In the genomic region with DNA sequence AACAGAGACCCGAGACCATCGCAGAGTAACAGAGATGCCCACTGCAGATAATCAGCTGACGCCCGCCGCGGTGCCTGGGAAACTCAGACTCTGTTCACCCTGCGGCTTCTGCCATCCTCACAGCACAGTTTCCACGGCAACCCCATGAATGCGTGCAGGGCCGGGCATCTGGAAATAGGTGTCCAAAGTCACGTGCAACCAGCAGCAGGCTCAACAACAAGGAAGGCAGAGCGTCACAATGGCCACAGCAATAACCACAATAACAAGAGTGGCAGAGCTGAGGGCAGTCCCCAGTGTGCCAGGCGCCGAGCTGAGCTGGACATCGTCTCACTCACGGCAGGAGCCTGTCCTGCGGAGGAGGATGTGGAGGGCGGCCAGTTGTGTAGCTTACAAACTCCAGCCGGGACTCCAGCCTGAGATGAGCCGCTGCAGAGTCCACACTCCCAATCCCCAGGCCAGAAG, we compare ENCODE assay signal across 28 cellular contexts.
A peak's percentile ranks its signal among the peaks of the same experiment; 100 is the strongest.
DNase-seq lines count a peak whose midpoint lies in the region; ATAC-seq and TF ChIP-seq lines count a peak whose summit lies in the region.
"Had no signal": no experiment of that assay in that cellular context is flagged by ENCODE, and none has a peak within 500 bp of the region (broad histone marks: within the 10 kb centered on the region; RNA-seq: fewer than 3 reads in every experiment).

No MANE protein-coding gene starts in this region.

- H3K9me3 ChIP-seq in right atrium auricular region = no peaks in the 10 kb centered on the region
- H3K9me3 ChIP-seq in heart left ventricle = no peaks in the 10 kb centered on the region
- H3K9me3 ChIP-seq: suprapubic skin had no signal

- H3K36me3 ChIP-seq in right atrium auricular region (no peaks in the 10 kb centered on the region), heart left ventricle (no peaks in the 10 kb centered on the region)
- H3K36me3 ChIP-seq: cardiac muscle cell, suprapubic skin had no signal

- TF ChIP-seq CTCF in right atrium auricular region (IDR thresholded peaks at IDR 0.05) (no peak), heart left ventricle (IDR thresholded peaks at IDR 0.05) (no peak), nephron (IDR thresholded peaks at IDR 0.05; ENCODE audit: unreplicated experiment in 3 of 3) (no peak)

- no peak for TF ChIP-seq POLR2A in heart left ventricle (IDR thresholded peaks at IDR 0.05)

- H3K4me1 ChIP-seq in right atrium auricular region (no peaks in the 10 kb centered on the region), heart left ventricle (peaks cover 0 to 5% (median 0%) of the 10 kb centered on the region in 12 donors)

- no peaks in the 10 kb centered on the region for H3K27me3 ChIP-seq in right atrium auricular region
- peaks cover 0 to 10% (median 0%) of the 10 kb centered on the region in 9 donors for H3K27me3 ChIP-seq in heart left ventricle
- H3K27me3 ChIP-seq: cardiac muscle cell had no signal

- H3K27ac ChIP-seq in right atrium auricular region = no peak overlapping the region
- no peak overlapping the region for H3K27ac ChIP-seq in heart left ventricle
- H3K27ac ChIP-seq: 22Rv1, cardiac muscle cell, suprapubic skin had no signal

- peaks cover 23% of the 10 kb centered on the region for H3K4me1 Mint-ChIP-seq in nephron
- H3K4me1 Mint-ChIP-seq: activated CD4-positive, alpha-beta memory T cell treated with anti-CD3 and anti-CD28 coated beads, Interleukin-2, amount 10 ng/mL, durations not matched to agents 7 days and 5 days; naive thymus-derived CD4-positive, alpha-beta T cell had no signal

- ATAC-seq in Right ventricle myocardium inferior = no peak
- ATAC-seq in heart left ventricle = no peak
- no peak for ATAC-seq in GM18519 (IDR thresholded peaks at IDR 0.05; ENCODE audit: low FRiP score, unreplicated experiment)
- ATAC-seq: activated naive CD4-positive, alpha-beta T cell treated with anti-CD3 and anti-CD28 coated beads, Interleukin-2, amount 50 U/mL, for 72 hours; CD8-positive, alpha-beta T cell; esophagus mucosa; naive thymus-derived CD4-positive, alpha-beta T cell; stimulated activated memory B cell treated with anti-CD40 and anti-IgM and Interleukin-4, amounts not matched to agents 10 μg/mL and 1 μg/mL and 100 μg/mL, for 72 hours; T-cell had no signal

- H3K27me3 Mint-ChIP-seq in nephron (ENCODE audit: low read depth) = peaks cover 26% of the 10 kb centered on the region

- DNase-seq in Right ventricle myocardium inferior (ENCODE audit: missing footprints) = peak; percentile 65
- DNase-seq in right atrium auricular region (ENCODE audit: low spot score) = no peak
- peak in 3 of 5 donors; percentile 11 to 67 (median 18) for DNase-seq in heart left ventricle
- DNase-seq in D341Med (ENCODE audit: low spot score) = no peak
- DNase-seq in T-helper 9 cell = no peak
- DNase-seq in posterior vena cava (ENCODE audit: low spot score) = no peak
- DNase-seq: activated CD4-positive, alpha-beta memory T cell treated with anti-CD3 and anti-CD28 coated beads, Interleukin-2, amount 10 ng/mL, durations not matched to agents 7 days and 5 days; activated CD4-positive, CD25-positive, alpha-beta regulatory T cell treated with anti-CD3 and anti-CD28 coated beads, Interleukin-2, amount 50 U/mL, for 72 hours; anterior cingulate cortex; CD8-positive, alpha-beta T cell; cortex of kidney; H9; naive thymus-derived CD4-positive, alpha-beta T cell; NCI-H1105; NCI-H2029; NCI-H226; NCI-H69; stimulated activated CD4-positive, alpha-beta T cell treated with anti-CD3 and anti-CD28 coated beads, Interleukin-4, amount 100 ng/mL, for 4 hours; T-cell had no signal

- peaks cover 2% of the 10 kb centered on the region for H3K9me3 Mint-ChIP-seq in nephron
- H3K9me3 Mint-ChIP-seq: activated CD4-positive, alpha-beta memory T cell treated with anti-CD3 and anti-CD28 coated beads, Interleukin-2, amount 10 ng/mL, durations not matched to agents 7 days and 5 days; activated naive CD4-positive, alpha-beta T cell treated with anti-CD3 and anti-CD28 coated beads, Interleukin-2, amount 50 U/mL, for 72 hours; activated T-helper 2 cell treated with anti-CD3 and anti-CD28 coated beads, Interferon-gamma antibody, Interleukin-2, Interleukin-4, amounts not matched to agents 10 μg/mL and 5 μg/mL and 100 μg/mL, durations not matched to agents 14 hours and 24 hours and 36 hours; CD8-positive, alpha-beta T cell; H9; stimulated activated memory B cell treated with anti-CD40 and anti-IgM and Interleukin-4, amounts not matched to agents 10 μg/mL and 1 μg/mL and 100 μg/mL, for 72 hours; T-cell had no signal

- WGBS in heart left ventricle, 4 donors = 77 to 85% (median 83%) methylated on average over 19 to 20 of the region's 20 CpGs

- H3K4me3 ChIP-seq in right atrium auricular region (no peak overlapping the region), heart left ventricle (no peak overlapping the region)
- H3K4me3 ChIP-seq: cardiac muscle cell, suprapubic skin had no signal

- H3K4me3 Mint-ChIP-seq in nephron = no peak overlapping the region
- H3K4me3 Mint-ChIP-seq: activated CD4-positive, alpha-beta memory T cell treated with anti-CD3 and anti-CD28 coated beads, Interleukin-2, amount 10 ng/mL, durations not matched to agents 7 days and 5 days; CD8-positive, alpha-beta T cell; H9; naive thymus-derived CD4-positive, alpha-beta T cell; stimulated activated memory B cell treated with anti-CD40 and anti-IgM and Interleukin-4, amounts not matched to agents 10 μg/mL and 1 μg/mL and 100 μg/mL, for 72 hours; T-cell had no signal

- intact Hi-C loops in Right ventricle myocardium inferior (cut with DNase I) = no loop called here
- intact Hi-C loops in heart left ventricle (cut with DNase I) = no loop called here
- intact Hi-C loops in posterior vena cava (cut with DNase I) = no loop called here

- H3K27ac Mint-ChIP-seq in nephron = peak overlapping the region in 2 of 3 experiments; percentile 65 to 79
- H3K27ac Mint-ChIP-seq: activated CD4-positive, alpha-beta memory T cell treated with anti-CD3 and anti-CD28 coated beads, Interleukin-2, amount 10 ng/mL, durations not matched to agents 7 days and 5 days; activated naive CD4-positive, alpha-beta T cell treated with anti-CD3 and anti-CD28 coated beads, Interleukin-2, amount 50 U/mL, for 72 hours; activated T-helper 2 cell treated with anti-CD3 and anti-CD28 coated beads, Interferon-gamma antibody, Interleukin-2, Interleukin-4, amounts not matched to agents 10 μg/mL and 5 μg/mL and 100 μg/mL, durations not matched to agents 14 hours and 24 hours and 36 hours; CD8-positive, alpha-beta T cell; H9; naive thymus-derived CD4-positive, alpha-beta T cell; stimulated activated memory B cell treated with anti-CD40 and anti-IgM and Interleukin-4, amounts not matched to agents 10 μg/mL and 1 μg/mL and 100 μg/mL, for 72 hours; T-cell had no signal

- no peaks in the 10 kb centered on the region for H3K36me3 Mint-ChIP-seq in nephron (ENCODE audit: low read depth)
- H3K36me3 Mint-ChIP-seq: activated naive CD4-positive, alpha-beta T cell treated with anti-CD3 and anti-CD28 coated beads, Interleukin-2, amount 50 U/mL, for 72 hours; CD8-positive, alpha-beta T cell; naive thymus-derived CD4-positive, alpha-beta T cell; stimulated activated memory B cell treated with anti-CD40 and anti-IgM and Interleukin-4, amounts not matched to agents 10 μg/mL and 1 μg/mL and 100 μg/mL, for 72 hours; T-cell had no signal

Comparison
In these comparisons a context has a peak if more than half of its experiments do, and no peak if none do; other contexts are left out.
1. DNase-seq: peak in Right ventricle myocardium inferior (single experiment) and heart left ventricle (3 of 5); none in right atrium auricular region (single experiment), D341Med (single experiment), T-helper 9 cell (single experiment) and posterior vena cava (single experiment).